In the genomic region with DNA sequence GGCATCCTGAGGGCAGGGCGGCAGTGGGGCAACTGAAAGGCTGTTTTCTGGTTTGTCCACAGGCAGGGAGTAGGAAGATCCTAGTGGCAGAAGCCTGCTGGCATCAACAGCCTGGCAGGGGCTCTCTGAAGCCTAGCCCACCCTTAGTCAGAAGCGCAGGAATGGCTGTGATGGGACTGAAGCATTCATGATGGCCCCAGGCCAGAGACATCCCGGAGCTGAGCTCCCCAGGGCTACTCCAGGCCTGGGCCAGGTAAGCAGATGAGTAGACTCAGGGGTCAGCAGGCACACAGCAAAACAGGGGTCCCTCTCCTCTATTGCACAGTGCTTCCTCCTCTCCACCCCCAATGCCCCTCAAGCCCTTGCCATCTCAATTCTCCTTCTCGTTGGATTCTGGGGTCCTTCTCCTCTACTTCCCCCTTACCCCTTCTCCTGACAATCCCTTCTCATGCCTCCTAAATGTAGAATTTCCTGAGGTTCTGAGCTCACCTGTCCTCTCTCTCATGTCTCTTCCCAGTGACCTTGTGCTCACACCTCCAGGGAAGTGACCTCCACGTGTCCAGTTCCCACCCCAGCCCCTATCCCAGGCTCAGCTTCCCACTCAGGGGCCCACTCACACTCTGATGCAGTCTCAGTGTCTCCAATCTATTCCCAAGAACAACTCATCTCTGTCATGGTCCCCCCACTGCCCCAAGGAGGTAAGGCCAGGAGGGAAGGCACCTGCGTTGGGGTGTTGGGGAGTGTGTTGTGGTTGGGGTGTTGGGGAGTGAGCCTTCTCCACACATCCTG, we compare ENCODE assay signal across 9 cellular contexts.
"Had no signal": no experiment of that assay in that cellular context is flagged by ENCODE, and none has a peak within 500 bp of the region (broad histone marks: within the 10 kb centered on the region; RNA-seq: fewer than 3 reads in every experiment).

No MANE protein-coding gene starts in this region.

- H3K4me2 ChIP-seq: GM23338 had no signal

- H3K36me3 ChIP-seq: HAP-1 had no signal

- H2AFZ ChIP-seq: GM23248, GM23338 had no signal

- ATAC-seq: GM23338, HCT116 had no signal

- H3K4me1 ChIP-seq: HAP-1 had no signal

- H3K9me3 ChIP-seq: HAP-1 had no signal

- H3K9ac ChIP-seq: GM23248 had no signal

- H3K27ac ChIP-seq: GM23248 had no signal

- DNase-seq: GM23248, GOT3, H7, H9, HCEC 1CT, HFFc6 had no signal

- H3K4me3 ChIP-seq: GM23248, GM23338, HAP-1 had no signal
